ENCODE assay signal across 29 cellular contexts in the genomic region with DNA sequence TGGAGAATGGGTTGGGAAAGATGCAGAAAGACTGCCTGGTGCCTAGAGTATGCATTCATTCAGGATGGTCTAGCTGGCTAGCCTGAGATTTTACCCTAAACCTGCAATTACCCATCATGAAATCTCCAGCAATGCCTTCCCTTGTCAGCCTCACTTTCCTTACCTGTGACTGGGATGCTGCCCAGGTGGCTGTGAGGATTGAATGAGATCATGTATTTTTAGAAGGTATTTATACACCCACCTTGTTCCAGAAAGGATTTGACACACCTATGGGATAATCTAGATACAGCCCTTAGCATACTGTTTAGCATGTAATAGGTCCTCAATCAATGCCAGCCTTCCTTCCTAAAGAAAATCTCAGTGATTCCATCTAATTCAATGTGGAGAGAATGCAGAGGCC.
"Had no signal": no experiment of that assay in that cellular context is flagged by ENCODE, and none has a peak within 500 bp of the region (broad histone marks: within the 10 kb centered on the region; RNA-seq: fewer than 3 reads in every experiment).

No MANE protein-coding gene starts in this region.

- H3K4me1 Mint-ChIP-seq: stimulated activated effector memory CD8-positive, alpha-beta T cell treated with anti-CD3 and anti-CD28 coated beads, Interleukin-12 subunit alpha, Interleukin-12 subunit beta, amount 100 ng/mL, for 72 hours; stimulated activated memory B cell treated with anti-CD40 and anti-IgM and Interleukin-4, amounts not matched to agents 10 μg/mL and 1 μg/mL and 100 μg/mL, for 72 hours; stimulated activated naive B cell treated with anti-CD40 and anti-IgM and Interleukin-4, amounts not matched to agents 10 μg/mL and 1 μg/mL and 100 μg/mL, for 72 hours; stimulated activated naive CD8-positive, alpha-beta T cell treated with anti-CD3 and anti-CD28 coated beads, Interleukin-15, amount 100 ng/mL, for 72 hours had no signal

- H3K27me3 ChIP-seq: stomach, suprapubic skin, testis, thyroid gland, tibial artery, tibial nerve, transverse colon, upper lobe of left lung, upper lobe of right lung, uterus, vagina had no signal

- H3K27ac ChIP-seq: stomach, suprapubic skin, testis, thoracic aorta, thyroid gland, tibial artery, tibial nerve, transverse colon, upper lobe of left lung, upper lobe of right lung, uterus, vagina had no signal

- H3K9me3 ChIP-seq: stomach, testis, thoracic aorta, thyroid gland, tibial artery, tibial nerve, transverse colon, upper lobe of left lung, upper lobe of right lung, uterus, vagina had no signal

- H3K9me3 Mint-ChIP-seq: type B pancreatic cell had no signal

- FAIRE-seq: urothelium cell line had no signal

- H3K4me3 ChIP-seq: stomach, suprapubic skin, testis, thoracic aorta, thyroid gland, tibial artery, tibial nerve, transverse colon, upper lobe of left lung, upper lobe of right lung, uterus, vagina had no signal

- H3K36me3 ChIP-seq: stomach, suprapubic skin, thoracic aorta, thyroid gland, tibial artery, tibial nerve, transverse colon, upper lobe of left lung, upper lobe of right lung, uterus, vagina had no signal

- DNase-seq: stimulated activated CD4-positive, alpha-beta T cell treated with anti-CD3 and anti-CD28 coated beads, Interleukin-2, amount 100 ng/mL, for 48 hours; stimulated activated CD4-positive, alpha-beta T cell treated with anti-CD3 and anti-CD28 coated beads, Interleukin-4, amount 100 ng/mL, for 1 hour; stimulated activated CD4-positive, alpha-beta T cell treated with anti-CD3 and anti-CD28 coated beads, Interleukin-4, amount 100 ng/mL, for 24 hours; stimulated activated CD4-positive, alpha-beta T cell treated with anti-CD3 and anti-CD28 coated beads, Interleukin-4, amount 100 ng/mL, for 4 hours; stimulated activated CD8-positive, alpha-beta memory T cell treated with anti-CD3 and anti-CD28 coated beads, Interleukin-4, amount 100 ng/mL, for 48 hours; stimulated activated naive B cell treated with anti-CD40 and anti-IgM and Interleukin-4, amounts not matched to agents 10 μg/mL and 1 μg/mL and 100 μg/mL, for 72 hours; stimulated activated naive CD4-positive, alpha-beta T cell; stimulated activated naive CD4-positive, alpha-beta T cell treated with Interleukin-2 at 50 U/mL for 16 hours; stimulated activated naive CD8-positive, alpha-beta T cell treated with anti-CD3 and anti-CD28 coated beads, Interleukin-15, amount 100 ng/mL, for 72 hours; stimulated activated naive CD8-positive, alpha-beta T cell treated with anti-CD3 and anti-CD28 coated beads, Interleukin-15, Interleukin-2, amounts not matched to agents 100 U/mL and 50 U/mL, for 24 hours; stomach; substantia nigra; testis; thyroid gland; tibial artery; transverse colon; trophoblast cell; upper lobe of left lung; upper lobe of right lung; uterus had no signal

- H3K27me3 Mint-ChIP-seq: stimulated activated naive B cell treated with anti-CD40 and anti-IgM and Interleukin-4, amounts not matched to agents 10 μg/mL and 1 μg/mL and 100 μg/mL, for 72 hours; stimulated activated naive CD8-positive, alpha-beta T cell treated with anti-CD3 and anti-CD28 coated beads, Interleukin-15, amount 100 ng/mL, for 72 hours had no signal

- H3K27ac Mint-ChIP-seq: stimulated activated effector memory CD8-positive, alpha-beta T cell treated with anti-CD3 and anti-CD28 coated beads, Interleukin-12 subunit alpha, Interleukin-12 subunit beta, amount 100 ng/mL, for 72 hours; stimulated activated memory B cell treated with anti-CD40 and anti-IgM and Interleukin-4, amounts not matched to agents 10 μg/mL and 1 μg/mL and 100 μg/mL, for 72 hours; stimulated activated naive B cell treated with anti-CD40 and anti-IgM and Interleukin-4, amounts not matched to agents 10 μg/mL and 1 μg/mL and 100 μg/mL, for 72 hours; stimulated activated naive CD8-positive, alpha-beta T cell treated with anti-CD3 and anti-CD28 coated beads, Interleukin-15, amount 100 ng/mL, for 72 hours; stimulated activated naive CD8-positive, alpha-beta T cell treated with anti-CD3 and anti-CD28 coated beads, Interleukin-15, Interleukin-2, amounts not matched to agents 100 ng/mL and 50 ng/mL, for 24 hours; type B pancreatic cell had no signal

- H3K4me3 Mint-ChIP-seq: stimulated activated effector memory CD8-positive, alpha-beta T cell treated with anti-CD3 and anti-CD28 coated beads, Interleukin-12 subunit alpha, Interleukin-12 subunit beta, amount 100 ng/mL, for 72 hours; stimulated activated memory B cell treated with anti-CD40 and anti-IgM and Interleukin-4, amounts not matched to agents 10 μg/mL and 1 μg/mL and 100 μg/mL, for 72 hours; stimulated activated naive B cell treated with anti-CD40 and anti-IgM and Interleukin-4, amounts not matched to agents 10 μg/mL and 1 μg/mL and 100 μg/mL, for 72 hours; stimulated activated naive CD8-positive, alpha-beta T cell treated with anti-CD3 and anti-CD28 coated beads, Interleukin-15, amount 100 ng/mL, for 72 hours; stimulated activated naive CD8-positive, alpha-beta T cell treated with anti-CD3 and anti-CD28 coated beads, Interleukin-15, Interleukin-2, amounts not matched to agents 100 ng/mL and 50 ng/mL, for 24 hours; type B pancreatic cell had no signal

- H3K4me1 ChIP-seq: stomach, suprapubic skin, testis, thyroid gland, tibial artery, tibial nerve, transverse colon, upper lobe of left lung, upper lobe of right lung, uterus, vagina had no signal

- H3K36me3 Mint-ChIP-seq: stimulated activated effector memory CD8-positive, alpha-beta T cell treated with anti-CD3 and anti-CD28 coated beads, Interleukin-12 subunit alpha, Interleukin-12 subunit beta, amount 100 ng/mL, for 72 hours; stimulated activated memory B cell treated with anti-CD40 and anti-IgM and Interleukin-4, amounts not matched to agents 10 μg/mL and 1 μg/mL and 100 μg/mL, for 72 hours; stimulated activated naive B cell treated with anti-CD40 and anti-IgM and Interleukin-4, amounts not matched to agents 10 μg/mL and 1 μg/mL and 100 μg/mL, for 72 hours; type B pancreatic cell had no signal
